Comparison of ENCODE assay signal across 34 cellular contexts in genomic region chr7:11491811-11492210, GRCh38.
"Had no signal": no experiment of that assay in that cellular context is flagged by ENCODE, and none has a peak within 500 bp of the region (broad histone marks: within the 10 kb centered on the region; RNA-seq: fewer than 3 reads in every experiment).

No MANE protein-coding gene starts in this region.

- H3K36me3 Mint-ChIP-seq: activated naive CD4-positive, alpha-beta T cell treated with anti-CD3 and anti-CD28 coated beads, Interleukin-2, amount 10 ng/mL, durations not matched to agents 7 days and 5 days; activated naive CD8-positive, alpha-beta T cell treated with anti-CD3 and anti-CD28 coated beads, Interleukin-2, amount 10 ng/mL, durations not matched to agents 7 days and 5 days; immature natural killer cell; mesothelial cell of epicardium; naive B cell; stimulated activated effector memory CD8-positive, alpha-beta T cell treated with anti-CD3 and anti-CD28 coated beads, Interleukin-12 subunit alpha, Interleukin-12 subunit beta, amount 100 ng/mL, for 72 hours; type B pancreatic cell had no signal

- ATAC-seq: activated CD4-positive, CD25-positive, alpha-beta regulatory T cell treated with anti-CD3 and anti-CD28 coated beads, Interleukin-2, amount 50 U/mL, for 24 hours; effector memory CD8-positive, alpha-beta T cell; esophagus mucosa; left colon; sciatic nerve; stimulated activated effector memory CD8-positive, alpha-beta T cell treated with anti-CD3 and anti-CD28 coated beads, Interleukin-12 subunit alpha, Interleukin-12 subunit beta, amount 100 ng/mL, for 72 hours had no signal

- H3K4me1 ChIP-seq: prostate gland, vagina had no signal

- H3K27me3 Mint-ChIP-seq: activated naive CD4-positive, alpha-beta T cell treated with anti-CD3 and anti-CD28 coated beads, Interleukin-2, amount 10 ng/mL, durations not matched to agents 7 days and 5 days; activated naive CD8-positive, alpha-beta T cell treated with anti-CD3 and anti-CD28 coated beads, Interleukin-2, amount 10 ng/mL, durations not matched to agents 7 days and 5 days; effector memory CD8-positive, alpha-beta T cell; naive B cell; stimulated activated naive CD8-positive, alpha-beta T cell treated with anti-CD3 and anti-CD28 coated beads, Interleukin-15, Interleukin-2, amounts not matched to agents 100 ng/mL and 50 ng/mL, for 24 hours; type B pancreatic cell had no signal

- H3K4me3 ChIP-seq: ovary, prostate gland, skin epidermis, thoracic aorta, vagina had no signal

- H3K4me1 Mint-ChIP-seq: activated naive CD4-positive, alpha-beta T cell treated with anti-CD3 and anti-CD28 coated beads, Interleukin-2, amount 10 ng/mL, durations not matched to agents 7 days and 5 days; activated naive CD8-positive, alpha-beta T cell treated with anti-CD3 and anti-CD28 coated beads, Interleukin-2, amount 10 ng/mL, durations not matched to agents 7 days and 5 days; immature natural killer cell; mesothelial cell of epicardium; naive B cell; nephron progenitor cell; stimulated activated effector memory CD8-positive, alpha-beta T cell treated with anti-CD3 and anti-CD28 coated beads, Interleukin-12 subunit alpha, Interleukin-12 subunit beta, amount 100 ng/mL, for 72 hours had no signal

- DNase-seq: activated CD4-positive, alpha-beta T cell treated with anti-CD3 and anti-CD28 coated beads for 48 hours; activated CD4-positive, alpha-beta T cell treated with anti-CD3 and anti-CD28 coated beads, Interleukin-2, amount 50 U/mL, for 48 hours; activated CD8-positive, alpha-beta memory T cell treated with anti-CD3 and anti-CD28 coated beads for 24 hours; activated gamma-delta T cell; activated naive CD4-positive, alpha-beta T cell treated with anti-CD3 and anti-CD28 coated beads, Interleukin-2, amount 10 ng/mL, durations not matched to agents 7 days and 5 days; activated naive CD8-positive, alpha-beta T cell treated with anti-CD3 and anti-CD28 coated beads, Interleukin-2, amount 10 ng/mL, durations not matched to agents 7 days and 5 days; activated T-cell treated with anti-CD3 and anti-CD28 coated beads, Interleukin-2, amount 50 U/mL, for 1 hour; amniotic stem cell; caudate nucleus; cortex of kidney; effector memory CD8-positive, alpha-beta T cell; immature natural killer cell; kidney; left colon; mammary epithelial cell; naive B cell; nephron progenitor cell; ovary; retina; stimulated activated CD4-positive, alpha-beta T cell treated with anti-CD3 and anti-CD28 coated beads, Interleukin-4, amount 100 ng/mL, for 24 hours; T-helper 9 cell; WERI-Rb-1 had no signal

- H3K9me3 ChIP-seq: ovary, prostate gland, thoracic aorta, vagina had no signal

- H3K27ac ChIP-seq: ovary, prostate gland, skin epidermis, thoracic aorta, vagina, WERI-Rb-1 had no signal

- H3K36me3 ChIP-seq: ovary, prostate gland, thoracic aorta, vagina, WERI-Rb-1 had no signal

- H3K4me3 Mint-ChIP-seq: activated naive CD4-positive, alpha-beta T cell treated with anti-CD3 and anti-CD28 coated beads, Interleukin-2, amount 10 ng/mL, durations not matched to agents 7 days and 5 days; activated naive CD8-positive, alpha-beta T cell treated with anti-CD3 and anti-CD28 coated beads, Interleukin-2, amount 10 ng/mL, durations not matched to agents 7 days and 5 days; effector memory CD8-positive, alpha-beta T cell; immature natural killer cell; mesothelial cell of epicardium; naive B cell; nephron progenitor cell; stimulated activated effector memory CD8-positive, alpha-beta T cell treated with anti-CD3 and anti-CD28 coated beads, Interleukin-12 subunit alpha, Interleukin-12 subunit beta, amount 100 ng/mL, for 72 hours; stimulated activated naive CD8-positive, alpha-beta T cell treated with anti-CD3 and anti-CD28 coated beads, Interleukin-15, Interleukin-2, amounts not matched to agents 100 ng/mL and 50 ng/mL, for 24 hours; T-helper 1 cell treated with Interleukin-12 subunit alpha and Interleukin-12 subunit beta and Interleukin-4 antibody, amounts not matched to agents 30 μg/mL and 1 μg/mL, for 36 hours; type B pancreatic cell had no signal

- H3K9me3 Mint-ChIP-seq: activated naive CD4-positive, alpha-beta T cell treated with anti-CD3 and anti-CD28 coated beads, Interleukin-2, amount 10 ng/mL, durations not matched to agents 7 days and 5 days; nephron progenitor cell; T-helper 1 cell treated with Interleukin-12 subunit alpha and Interleukin-12 subunit beta and Interleukin-4 antibody, amounts not matched to agents 30 μg/mL and 1 μg/mL, for 36 hours; type B pancreatic cell had no signal

- H3K27ac Mint-ChIP-seq: activated naive CD4-positive, alpha-beta T cell treated with anti-CD3 and anti-CD28 coated beads, Interleukin-2, amount 10 ng/mL, durations not matched to agents 7 days and 5 days; activated naive CD8-positive, alpha-beta T cell treated with anti-CD3 and anti-CD28 coated beads, Interleukin-2, amount 10 ng/mL, durations not matched to agents 7 days and 5 days; effector memory CD8-positive, alpha-beta T cell; immature natural killer cell; mesothelial cell of epicardium; naive B cell; nephron progenitor cell; stimulated activated effector memory CD8-positive, alpha-beta T cell treated with anti-CD3 and anti-CD28 coated beads, Interleukin-12 subunit alpha, Interleukin-12 subunit beta, amount 100 ng/mL, for 72 hours; stimulated activated naive CD8-positive, alpha-beta T cell treated with anti-CD3 and anti-CD28 coated beads, Interleukin-15, Interleukin-2, amounts not matched to agents 100 ng/mL and 50 ng/mL, for 24 hours; T-helper 1 cell treated with Interleukin-12 subunit alpha and Interleukin-12 subunit beta and Interleukin-4 antibody, amounts not matched to agents 30 μg/mL and 1 μg/mL, for 36 hours; type B pancreatic cell had no signal

- H3K27me3 ChIP-seq: ovary, vagina had no signal
